2 cellular contexts compared by ENCODE assay signal in the genomic region with DNA sequence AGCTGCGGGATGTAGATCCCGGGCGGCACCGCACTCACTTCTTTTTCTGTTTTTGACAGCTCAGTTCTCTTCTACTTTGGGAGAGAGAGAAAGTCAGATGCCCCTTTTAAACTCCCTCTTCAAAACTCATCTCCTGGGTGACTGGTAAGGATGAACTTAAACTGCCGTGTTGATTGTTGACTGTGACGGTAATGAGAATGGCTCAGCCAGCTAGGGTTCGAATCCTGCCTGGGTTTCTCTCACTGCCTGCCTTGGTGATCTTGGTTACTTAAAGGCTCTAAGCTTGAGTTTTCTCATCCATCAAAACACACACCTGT.
TF ChIP-seq lines count a peak whose summit lies in the region.

No MANE protein-coding gene starts in this region.

TF ChIP-seq in HEK293, 187 proteins besides CTCF, POLR2A, EP300 and RAD21 (continued from another document):
- TF ChIP-seq, protein P1, sequence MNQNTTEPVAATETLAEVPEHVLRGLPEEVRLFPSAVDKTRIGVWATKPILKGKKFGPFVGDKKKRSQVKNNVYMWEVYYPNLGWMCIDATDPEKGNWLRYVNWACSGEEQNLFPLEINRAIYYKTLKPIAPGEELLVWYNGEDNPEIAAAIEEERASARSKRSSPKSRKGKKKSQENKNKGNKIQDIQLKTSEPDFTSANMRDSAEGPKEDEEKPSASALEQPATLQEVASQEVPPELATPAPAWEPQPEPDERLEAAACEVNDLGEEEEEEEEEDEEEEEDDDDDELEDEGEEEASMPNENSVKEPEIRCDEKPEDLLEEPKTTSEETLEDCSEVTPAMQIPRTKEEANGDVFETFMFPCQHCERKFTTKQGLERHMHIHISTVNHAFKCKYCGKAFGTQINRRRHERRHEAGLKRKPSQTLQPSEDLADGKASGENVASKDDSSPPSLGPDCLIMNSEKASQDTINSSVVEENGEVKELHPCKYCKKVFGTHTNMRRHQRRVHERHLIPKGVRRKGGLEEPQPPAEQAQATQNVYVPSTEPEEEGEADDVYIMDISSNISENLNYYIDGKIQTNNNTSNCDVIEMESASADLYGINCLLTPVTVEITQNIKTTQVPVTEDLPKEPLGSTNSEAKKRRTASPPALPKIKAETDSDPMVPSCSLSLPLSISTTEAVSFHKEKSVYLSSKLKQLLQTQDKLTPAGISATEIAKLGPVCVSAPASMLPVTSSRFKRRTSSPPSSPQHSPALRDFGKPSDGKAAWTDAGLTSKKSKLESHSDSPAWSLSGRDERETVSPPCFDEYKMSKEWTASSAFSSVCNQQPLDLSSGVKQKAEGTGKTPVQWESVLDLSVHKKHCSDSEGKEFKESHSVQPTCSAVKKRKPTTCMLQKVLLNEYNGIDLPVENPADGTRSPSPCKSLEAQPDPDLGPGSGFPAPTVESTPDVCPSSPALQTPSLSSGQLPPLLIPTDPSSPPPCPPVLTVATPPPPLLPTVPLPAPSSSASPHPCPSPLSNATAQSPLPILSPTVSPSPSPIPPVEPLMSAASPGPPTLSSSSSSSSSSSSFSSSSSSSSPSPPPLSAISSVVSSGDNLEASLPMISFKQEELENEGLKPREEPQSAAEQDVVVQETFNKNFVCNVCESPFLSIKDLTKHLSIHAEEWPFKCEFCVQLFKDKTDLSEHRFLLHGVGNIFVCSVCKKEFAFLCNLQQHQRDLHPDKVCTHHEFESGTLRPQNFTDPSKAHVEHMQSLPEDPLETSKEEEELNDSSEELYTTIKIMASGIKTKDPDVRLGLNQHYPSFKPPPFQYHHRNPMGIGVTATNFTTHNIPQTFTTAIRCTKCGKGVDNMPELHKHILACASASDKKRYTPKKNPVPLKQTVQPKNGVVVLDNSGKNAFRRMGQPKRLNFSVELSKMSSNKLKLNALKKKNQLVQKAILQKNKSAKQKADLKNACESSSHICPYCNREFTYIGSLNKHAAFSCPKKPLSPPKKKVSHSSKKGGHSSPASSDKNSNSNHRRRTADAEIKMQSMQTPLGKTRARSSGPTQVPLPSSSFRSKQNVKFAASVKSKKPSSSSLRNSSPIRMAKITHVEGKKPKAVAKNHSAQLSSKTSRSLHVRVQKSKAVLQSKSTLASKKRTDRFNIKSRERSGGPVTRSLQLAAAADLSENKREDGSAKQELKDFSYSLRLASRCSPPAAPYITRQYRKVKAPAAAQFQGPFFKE (tag by site-specific recombination; IDR thresholded peaks at IDR 0.05; ENCODE audit: borderline replicate concordance): no peak
- peak; percentile 9; the same call in 1 of the 2 replicates for TF ChIP-seq ZNF660 (tag by site-specific recombination; IDR thresholded peaks at IDR 0.05)

TF ChIP-seq in WTC11, 78 proteins besides CTCF, POLR2A, EP300 and RAD21 (continued from another document):
- TF ChIP-seq, protein P2, sequence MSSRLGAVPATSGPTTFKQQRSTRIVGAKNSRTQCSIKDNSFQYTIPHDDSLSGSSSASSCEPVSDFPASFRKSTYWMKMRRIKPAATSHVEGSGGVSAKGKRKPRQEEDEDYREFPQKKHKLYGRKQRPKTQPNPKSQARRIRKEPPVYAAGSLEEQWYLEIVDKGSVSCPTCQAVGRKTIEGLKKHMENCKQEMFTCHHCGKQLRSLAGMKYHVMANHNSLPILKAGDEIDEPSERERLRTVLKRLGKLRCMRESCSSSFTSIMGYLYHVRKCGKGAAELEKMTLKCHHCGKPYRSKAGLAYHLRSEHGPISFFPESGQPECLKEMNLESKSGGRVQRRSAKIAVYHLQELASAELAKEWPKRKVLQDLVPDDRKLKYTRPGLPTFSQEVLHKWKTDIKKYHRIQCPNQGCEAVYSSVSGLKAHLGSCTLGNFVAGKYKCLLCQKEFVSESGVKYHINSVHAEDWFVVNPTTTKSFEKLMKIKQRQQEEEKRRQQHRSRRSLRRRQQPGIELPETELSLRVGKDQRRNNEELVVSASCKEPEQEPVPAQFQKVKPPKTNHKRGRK (CRISPR knock-in tag; IDR thresholded peaks at IDR 0.05; ENCODE audit: borderline replicate concordance): no peak
- no peak for TF ChIP-seq ZNF263 (CRISPR knock-in tag; IDR thresholded peaks at IDR 0.05; ENCODE audit: low read depth)
- TF ChIP-seq MXD4 (CRISPR knock-in tag; IDR thresholded peaks at IDR 0.05; ENCODE audit: borderline replicate concordance): no peak
- TF ChIP-seq TP53 (CRISPR knock-in tag; IDR thresholded peaks at IDR 0.05): no peak
- no peak for TF ChIP-seq SMAD4 (CRISPR knock-in tag; IDR thresholded peaks at IDR 0.05)
- TF ChIP-seq, protein P3, sequence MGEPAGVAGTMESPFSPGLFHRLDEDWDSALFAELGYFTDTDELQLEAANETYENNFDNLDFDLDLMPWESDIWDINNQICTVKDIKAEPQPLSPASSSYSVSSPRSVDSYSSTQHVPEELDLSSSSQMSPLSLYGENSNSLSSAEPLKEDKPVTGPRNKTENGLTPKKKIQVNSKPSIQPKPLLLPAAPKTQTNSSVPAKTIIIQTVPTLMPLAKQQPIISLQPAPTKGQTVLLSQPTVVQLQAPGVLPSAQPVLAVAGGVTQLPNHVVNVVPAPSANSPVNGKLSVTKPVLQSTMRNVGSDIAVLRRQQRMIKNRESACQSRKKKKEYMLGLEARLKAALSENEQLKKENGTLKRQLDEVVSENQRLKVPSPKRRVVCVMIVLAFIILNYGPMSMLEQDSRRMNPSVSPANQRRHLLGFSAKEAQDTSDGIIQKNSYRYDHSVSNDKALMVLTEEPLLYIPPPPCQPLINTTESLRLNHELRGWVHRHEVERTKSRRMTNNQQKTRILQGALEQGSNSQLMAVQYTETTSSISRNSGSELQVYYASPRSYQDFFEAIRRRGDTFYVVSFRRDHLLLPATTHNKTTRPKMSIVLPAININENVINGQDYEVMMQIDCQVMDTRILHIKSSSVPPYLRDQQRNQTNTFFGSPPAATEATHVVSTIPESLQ (CRISPR knock-in tag; IDR thresholded peaks at IDR 0.05): no peak
- no peak for TF ChIP-seq ZNF671 (CRISPR knock-in tag; IDR thresholded peaks at IDR 0.05)
- TF ChIP-seq FOXK1 (CRISPR knock-in tag; IDR thresholded peaks at IDR 0.05): no peak
- no peak for TF ChIP-seq TCF7 (CRISPR knock-in tag; IDR thresholded peaks at IDR 0.05; ENCODE audit: low read depth)
- TF ChIP-seq, protein P4, sequence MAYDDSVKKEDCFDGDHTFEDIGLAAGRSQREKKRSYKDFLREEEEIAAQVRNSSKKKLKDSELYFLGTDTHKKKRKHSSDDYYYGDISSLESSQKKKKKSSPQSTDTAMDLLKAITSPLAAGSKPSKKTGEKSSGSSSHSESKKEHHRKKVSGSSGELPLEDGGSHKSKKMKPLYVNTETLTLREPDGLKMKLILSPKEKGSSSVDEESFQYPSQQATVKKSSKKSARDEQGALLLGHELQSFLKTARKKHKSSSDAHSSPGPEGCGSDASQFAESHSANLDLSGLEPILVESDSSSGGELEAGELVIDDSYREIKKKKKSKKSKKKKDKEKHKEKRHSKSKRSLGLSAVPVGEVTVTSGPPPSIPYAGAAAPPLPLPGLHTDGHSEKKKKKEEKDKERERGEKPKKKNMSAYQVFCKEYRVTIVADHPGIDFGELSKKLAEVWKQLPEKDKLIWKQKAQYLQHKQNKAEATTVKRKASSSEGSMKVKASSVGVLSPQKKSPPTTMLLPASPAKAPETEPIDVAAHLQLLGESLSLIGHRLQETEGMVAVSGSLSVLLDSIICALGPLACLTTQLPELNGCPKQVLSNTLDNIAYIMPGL (CRISPR knock-in tag; IDR thresholded peaks at IDR 0.05): no peak
- TF ChIP-seq, protein P5, sequence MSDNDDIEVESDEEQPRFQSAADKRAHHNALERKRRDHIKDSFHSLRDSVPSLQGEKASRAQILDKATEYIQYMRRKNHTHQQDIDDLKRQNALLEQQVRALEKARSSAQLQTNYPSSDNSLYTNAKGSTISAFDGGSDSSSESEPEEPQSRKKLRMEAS (CRISPR knock-in tag; IDR thresholded peaks at IDR 0.05): no peak
- TF ChIP-seq, protein P6, sequence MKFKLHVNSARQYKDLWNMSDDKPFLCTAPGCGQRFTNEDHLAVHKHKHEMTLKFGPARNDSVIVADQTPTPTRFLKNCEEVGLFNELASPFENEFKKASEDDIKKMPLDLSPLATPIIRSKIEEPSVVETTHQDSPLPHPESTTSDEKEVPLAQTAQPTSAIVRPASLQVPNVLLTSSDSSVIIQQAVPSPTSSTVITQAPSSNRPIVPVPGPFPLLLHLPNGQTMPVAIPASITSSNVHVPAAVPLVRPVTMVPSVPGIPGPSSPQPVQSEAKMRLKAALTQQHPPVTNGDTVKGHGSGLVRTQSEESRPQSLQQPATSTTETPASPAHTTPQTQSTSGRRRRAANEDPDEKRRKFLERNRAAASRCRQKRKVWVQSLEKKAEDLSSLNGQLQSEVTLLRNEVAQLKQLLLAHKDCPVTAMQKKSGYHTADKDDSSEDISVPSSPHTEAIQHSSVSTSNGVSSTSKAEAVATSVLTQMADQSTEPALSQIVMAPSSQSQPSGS (CRISPR knock-in tag; IDR thresholded peaks at IDR 0.05; ENCODE audit: borderline replicate concordance, low read depth): no peak
